In the genomic region with DNA sequence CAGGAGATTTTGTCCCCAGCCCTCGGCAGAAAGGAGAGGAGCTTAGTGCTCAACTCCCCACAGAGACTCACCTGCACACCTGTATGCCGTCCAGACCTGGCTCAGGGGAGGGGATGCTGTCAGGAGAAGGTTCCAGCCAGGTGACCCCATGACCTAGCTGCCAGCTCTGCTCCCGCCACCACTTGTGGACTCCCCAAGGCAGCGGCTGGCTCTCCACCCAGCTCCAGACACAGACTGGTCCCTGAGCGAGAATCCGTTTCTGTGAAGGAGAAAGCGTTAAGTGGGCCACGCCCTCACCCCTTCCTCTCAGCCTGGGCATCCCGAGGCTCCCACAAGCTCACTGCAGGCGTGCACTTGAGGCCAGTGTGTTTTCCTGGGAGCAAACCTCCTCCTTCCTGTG, we compare ENCODE assay signal across 1 cellular context.
TF ChIP-seq lines count a peak whose summit lies in the region.

No MANE protein-coding gene starts in this region.

TF ChIP-seq in GM23338, 12 proteins besides CTCF, POLR2A, EP300 and RAD21 (continued from another document):
- TF ChIP-seq, protein P1, sequence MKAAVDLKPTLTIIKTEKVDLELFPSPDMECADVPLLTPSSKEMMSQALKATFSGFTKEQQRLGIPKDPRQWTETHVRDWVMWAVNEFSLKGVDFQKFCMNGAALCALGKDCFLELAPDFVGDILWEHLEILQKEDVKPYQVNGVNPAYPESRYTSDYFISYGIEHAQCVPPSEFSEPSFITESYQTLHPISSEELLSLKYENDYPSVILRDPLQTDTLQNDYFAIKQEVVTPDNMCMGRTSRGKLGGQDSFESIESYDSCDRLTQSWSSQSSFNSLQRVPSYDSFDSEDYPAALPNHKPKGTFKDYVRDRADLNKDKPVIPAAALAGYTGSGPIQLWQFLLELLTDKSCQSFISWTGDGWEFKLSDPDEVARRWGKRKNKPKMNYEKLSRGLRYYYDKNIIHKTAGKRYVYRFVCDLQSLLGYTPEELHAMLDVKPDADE (IDR thresholded peaks at IDR 0.05): no peak
- TF ChIP-seq NANOG (IDR thresholded peaks at IDR 0.05; ENCODE audit: borderline replicate concordance): no peak
- TF ChIP-seq, protein P2, sequence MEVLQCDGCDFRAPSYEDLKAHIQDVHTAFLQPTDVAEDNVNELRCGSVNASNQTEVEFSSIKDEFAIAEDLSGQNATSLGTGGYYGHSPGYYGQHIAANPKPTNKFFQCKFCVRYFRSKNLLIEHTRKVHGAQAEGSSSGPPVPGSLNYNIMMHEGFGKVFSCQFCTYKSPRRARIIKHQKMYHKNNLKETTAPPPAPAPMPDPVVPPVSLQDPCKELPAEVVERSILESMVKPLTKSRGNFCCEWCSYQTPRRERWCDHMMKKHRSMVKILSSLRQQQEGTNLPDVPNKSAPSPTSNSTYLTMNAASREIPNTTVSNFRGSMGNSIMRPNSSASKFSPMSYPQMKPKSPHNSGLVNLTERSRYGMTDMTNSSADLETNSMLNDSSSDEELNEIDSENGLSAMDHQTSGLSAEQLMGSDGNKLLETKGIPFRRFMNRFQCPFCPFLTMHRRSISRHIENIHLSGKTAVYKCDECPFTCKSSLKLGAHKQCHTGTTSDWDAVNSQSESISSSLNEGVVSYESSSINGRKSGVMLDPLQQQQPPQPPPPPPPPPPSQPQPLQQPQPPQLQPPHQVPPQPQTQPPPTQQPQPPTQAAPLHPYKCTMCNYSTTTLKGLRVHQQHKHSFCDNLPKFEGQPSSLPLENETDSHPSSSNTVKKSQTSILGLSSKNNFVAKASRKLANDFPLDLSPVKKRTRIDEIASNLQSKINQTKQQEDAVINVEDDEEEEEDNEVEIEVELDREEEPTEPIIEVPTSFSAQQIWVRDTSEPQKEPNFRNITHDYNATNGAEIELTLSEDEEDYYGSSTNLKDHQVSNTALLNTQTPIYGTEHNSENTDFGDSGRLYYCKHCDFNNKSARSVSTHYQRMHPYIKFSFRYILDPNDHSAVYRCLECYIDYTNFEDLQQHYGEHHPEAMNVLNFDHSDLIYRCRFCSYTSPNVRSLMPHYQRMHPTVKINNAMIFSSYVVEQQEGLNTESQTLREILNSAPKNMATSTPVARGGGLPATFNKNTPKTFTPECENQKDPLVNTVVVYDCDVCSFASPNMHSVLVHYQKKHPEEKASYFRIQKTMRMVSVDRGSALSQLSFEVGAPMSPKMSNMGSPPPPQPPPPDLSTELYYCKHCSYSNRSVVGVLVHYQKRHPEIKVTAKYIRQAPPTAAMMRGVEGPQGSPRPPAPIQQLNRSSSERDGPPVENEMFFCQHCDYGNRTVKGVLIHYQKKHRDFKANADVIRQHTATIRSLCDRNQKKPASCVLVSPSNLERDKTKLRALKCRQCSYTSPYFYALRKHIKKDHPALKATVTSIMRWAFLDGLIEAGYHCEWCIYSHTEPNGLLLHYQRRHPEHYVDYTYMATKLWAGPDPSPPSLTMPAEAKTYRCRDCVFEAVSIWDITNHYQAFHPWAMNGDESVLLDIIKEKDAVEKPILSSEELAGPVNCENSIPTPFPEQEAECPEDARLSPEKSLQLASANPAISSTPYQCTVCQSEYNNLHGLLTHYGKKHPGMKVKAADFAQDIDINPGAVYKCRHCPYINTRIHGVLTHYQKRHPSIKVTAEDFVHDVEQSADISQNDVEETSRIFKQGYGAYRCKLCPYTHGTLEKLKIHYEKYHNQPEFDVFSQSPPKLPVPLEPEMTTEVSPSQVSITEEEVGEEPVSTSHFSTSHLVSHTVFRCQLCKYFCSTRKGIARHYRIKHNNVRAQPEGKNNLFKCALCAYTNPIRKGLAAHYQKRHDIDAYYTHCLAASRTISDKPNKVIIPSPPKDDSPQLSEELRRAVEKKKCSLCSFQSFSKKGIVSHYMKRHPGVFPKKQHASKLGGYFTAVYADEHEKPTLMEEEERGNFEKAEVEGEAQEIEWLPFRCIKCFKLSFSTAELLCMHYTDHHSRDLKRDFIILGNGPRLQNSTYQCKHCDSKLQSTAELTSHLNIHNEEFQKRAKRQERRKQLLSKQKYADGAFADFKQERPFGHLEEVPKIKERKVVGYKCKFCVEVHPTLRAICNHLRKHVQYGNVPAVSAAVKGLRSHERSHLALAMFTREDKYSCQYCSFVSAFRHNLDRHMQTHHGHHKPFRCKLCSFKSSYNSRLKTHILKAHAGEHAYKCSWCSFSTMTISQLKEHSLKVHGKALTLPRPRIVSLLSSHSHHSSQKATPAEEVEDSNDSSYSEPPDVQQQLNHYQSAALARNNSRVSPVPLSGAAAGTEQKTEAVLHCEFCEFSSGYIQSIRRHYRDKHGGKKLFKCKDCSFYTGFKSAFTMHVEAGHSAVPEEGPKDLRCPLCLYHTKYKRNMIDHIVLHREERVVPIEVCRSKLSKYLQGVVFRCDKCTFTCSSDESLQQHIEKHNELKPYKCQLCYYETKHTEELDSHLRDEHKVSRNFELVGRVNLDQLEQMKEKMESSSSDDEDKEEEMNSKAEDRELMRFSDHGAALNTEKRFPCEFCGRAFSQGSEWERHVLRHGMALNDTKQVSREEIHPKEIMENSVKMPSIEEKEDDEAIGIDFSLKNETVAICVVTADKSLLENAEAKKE (CRISPR knock-in tag; IDR thresholded peaks at IDR 0.05): no peak
